In genomic region chr10:124349993-124350280, GRCh38 we compare ENCODE assay signal across 15 cellular contexts.
A peak's percentile ranks its signal among the peaks of the same experiment; 100 is the strongest.
DNase-seq lines count a peak whose midpoint lies in the region; ATAC-seq and TF ChIP-seq lines count a peak whose summit lies in the region.
"Had no signal": no experiment of that assay in that cellular context is flagged by ENCODE, and none has a peak within 500 bp of the region (broad histone marks: within the 10 kb centered on the region; RNA-seq: fewer than 3 reads in every experiment).

No MANE protein-coding gene starts in this region.

- H3K36me3 ChIP-seq in GM23338 (ENCODE audit: insufficient read depth) (no peaks in the 10 kb centered on the region), spleen (no peaks in the 10 kb centered on the region), left ventricle myocardium inferior (no peaks in the 10 kb centered on the region)
- H3K36me3 ChIP-seq in naive thymus-derived CD4-positive, alpha-beta T cell (ENCODE audit: control insufficient read depth in 2 of 3, insufficient read depth in 3 of 3, low read length in 3 of 3), result no peaks in the 10 kb centered on the region
- H3K36me3 ChIP-seq: HAP-1 had no signal

- POLR2A ChIA-PET in WTC11 (lab: Charles Lee), result no interaction called here
- POLR2A ChIA-PET in naive thymus-derived CD4-positive, alpha-beta T cell (lab: Charles Lee), result no interaction called here

- peaks cover 13% of the 10 kb centered on the region for H3K4me1 Mint-ChIP-seq in GM23338
- peaks cover 10% of the 10 kb centered on the region for H3K4me1 Mint-ChIP-seq in WTC11
- peaks cover 0 to 10% (median 10%) of the 10 kb centered on the region in 7 donors for H3K4me1 Mint-ChIP-seq in naive thymus-derived CD4-positive, alpha-beta T cell

- H3K4me3 ChIP-seq in GM23338, result no peak overlapping the region
- no peak overlapping the region for H3K4me3 ChIP-seq in coronary artery
- H3K4me3 ChIP-seq in spleen, result no peak overlapping the region
- H3K4me3 ChIP-seq in left ventricle myocardium inferior, result no peak overlapping the region
- no peak overlapping the region for H3K4me3 ChIP-seq in naive thymus-derived CD4-positive, alpha-beta T cell (ENCODE audit: low read length)
- H3K4me3 ChIP-seq: HAP-1 had no signal

- peak; percentile 13; the same call in 1 of the 3 replicates for ATAC-seq in GM23338
- ATAC-seq in WTC11, result peak; percentile 31; the same call in 1 of the 2 replicates
- no peak for ATAC-seq in naive thymus-derived CD4-positive, alpha-beta T cell

- peaks cover 17% of the 10 kb centered on the region for H3K27me3 Mint-ChIP-seq in GM23338 (ENCODE audit: insufficient read depth, low read depth, poor library complexity)
- H3K27me3 Mint-ChIP-seq in WTC11 (ENCODE audit: low read depth), result no peaks in the 10 kb centered on the region; the same call in none of the 2 replicates
- H3K27me3 Mint-ChIP-seq in naive thymus-derived CD4-positive, alpha-beta T cell, result no peaks in the 10 kb centered on the region

- H3F3A ChIP-seq in GM23338 (replicated peaks; ENCODE audit: low read depth), result no peaks in the 10 kb centered on the region

- H3K27me3 ChIP-seq in GM23338 (ENCODE audit: insufficient read depth) (no peaks in the 10 kb centered on the region), spleen (replicated peaks in 1 of 7) (no peaks in the 10 kb centered on the region), left ventricle myocardium inferior (ENCODE audit: low read depth) (peaks cover 12% of the 10 kb centered on the region)
- no peaks in the 10 kb centered on the region for H3K27me3 ChIP-seq in naive thymus-derived CD4-positive, alpha-beta T cell (ENCODE audit: control insufficient read depth in 2 of 2, insufficient read depth in 2 of 2, low read length in 2 of 2)

- no peaks in the 10 kb centered on the region for H3K79me2 ChIP-seq in GM23338 (replicated peaks; ENCODE audit: insufficient read depth)

- TF ChIP-seq CTCF in GM23338 (conservative IDR thresholded peaks at IDR 0.05; ENCODE audit: low read depth in 2 of 2) (no peak), WTC11 (IDR thresholded peaks at IDR 0.05) (no peak), coronary artery (IDR thresholded peaks at IDR 0.05) (no peak), spleen (IDR thresholded peaks at IDR 0.05 in 8 of 11, conservative IDR thresholded peaks at IDR 0.05 in 3 of 11) (no peak), left ventricle myocardium inferior (IDR thresholded peaks at IDR 0.05; ENCODE audit: borderline replicate concordance) (no peak)

- H2AFZ ChIP-seq in GM23338, result no peak overlapping the region

- peaks cover 2% of the 10 kb centered on the region; the same call in 1 of the 2 replicates for H3K4me1 ChIP-seq in GM23338 (ENCODE audit: insufficient read depth)
- H3K4me1 ChIP-seq in spleen, result peaks cover 0 to 11% (median 5%) of the 10 kb centered on the region in 6 donors
- H3K4me1 ChIP-seq in left ventricle myocardium inferior, result peaks cover 6% of the 10 kb centered on the region
- H3K4me1 ChIP-seq in naive thymus-derived CD4-positive, alpha-beta T cell (ENCODE audit: control insufficient read depth in 2 of 2, insufficient read depth in 2 of 2, low read length in 2 of 2), result no peaks in the 10 kb centered on the region
- H3K4me1 ChIP-seq: HAP-1 had no signal

- H3K36me3 Mint-ChIP-seq in GM23338 (ENCODE audit: low read depth), result no peaks in the 10 kb centered on the region
- no peaks in the 10 kb centered on the region for H3K36me3 Mint-ChIP-seq in WTC11
- no peaks in the 10 kb centered on the region for H3K36me3 Mint-ChIP-seq in naive thymus-derived CD4-positive, alpha-beta T cell
- H3K36me3 Mint-ChIP-seq: CD4-positive, alpha-beta memory T cell had no signal

- no peak overlapping the region for H3K4me3 Mint-ChIP-seq in GM23338
- H3K4me3 Mint-ChIP-seq in WTC11, result no peak overlapping the region
- H3K4me3 Mint-ChIP-seq in naive thymus-derived CD4-positive, alpha-beta T cell, result no peak overlapping the region
- H3K4me3 Mint-ChIP-seq: CD4-positive, alpha-beta memory T cell; HFFc6 had no signal

- no peaks in the 10 kb centered on the region for H3K9me2 ChIP-seq in GM23338 (ENCODE audit: insufficient read depth)

- H3K27ac ChIP-seq in GM23338 (ENCODE audit: low read depth) (no peak overlapping the region), coronary artery (no peak overlapping the region), spleen (no peak overlapping the region), left ventricle myocardium inferior (replicated peaks) (no peak overlapping the region)
- H3K27ac ChIP-seq in naive thymus-derived CD4-positive, alpha-beta T cell (ENCODE audit: low read depth, low read length), result no peak overlapping the region

- 79 to 95% (median 88%) methylated on average over 5 of the region's 5 CpGs for WGBS in spleen, 5 donors

- H3K27ac Mint-ChIP-seq in GM23338 (peak overlapping the region; percentile 12; the same call in 1 of the 2 replicates), WTC11 (no peak overlapping the region)
- no peak overlapping the region for H3K27ac Mint-ChIP-seq in naive thymus-derived CD4-positive, alpha-beta T cell
- H3K27ac Mint-ChIP-seq: HFFc6 had no signal

- H3K9me3 ChIP-seq in spleen (no peaks in the 10 kb centered on the region), left ventricle myocardium inferior (replicated peaks) (no peaks in the 10 kb centered on the region)
- no peaks in the 10 kb centered on the region for H3K9me3 ChIP-seq in naive thymus-derived CD4-positive, alpha-beta T cell (ENCODE audit: control insufficient read depth in 2 of 3, low read length in 3 of 3)
- H3K9me3 ChIP-seq: Caco-2, HAP-1 had no signal

- no peak for TF ChIP-seq POLR2A in spleen (IDR thresholded peaks at IDR 0.05)

- intact Hi-C loops in spleen (cut with DNase I; ENCODE audit: low total_unique reads) (no loop called here), left ventricle myocardium inferior (cut with micrococcal nuclease) (no loop called here)
- intact Hi-C loops in naive thymus-derived CD4-positive, alpha-beta T cell (cut with micrococcal nuclease), result loop anchor here in 1 of 2 donors (10.0 kb wide), 1 partner anchor 125 kb away; no protein-coding TSS in a partner anchor

- DNase-seq in GM23338 (ENCODE audit: low spot score), result no peak
- DNase-seq in WTC11 (ENCODE audit: low spot score), result no peak
- peak; percentile 58 for DNase-seq in coronary artery (ENCODE audit: low spot score)
- peak; percentile 52 for DNase-seq in spleen
- DNase-seq in DMS153 (lab: John Stamatoyannopoulos, UW), result no peak
- DNase-seq in left ventricle myocardium inferior, result no peak
- no peak for DNase-seq in naive thymus-derived CD4-positive, alpha-beta T cell
- DNase-seq: CD4-positive, alpha-beta memory T cell; DMS79; EL; GF-D8; GOT3; HFFc6 had no signal

- CTCF ChIA-PET in WTC11 (lab: Charles Lee), result interaction anchor here (1.8 to 2.9 kb wide), 2 partner anchors 39 to 355 kb away, joined by 10 to 30 read pairs; no protein-coding TSS in a partner anchor
- CTCF ChIA-PET in naive thymus-derived CD4-positive, alpha-beta T cell (lab: Charles Lee), result no interaction called here

- H3K9me3 Mint-ChIP-seq in GM23338 (no peaks in the 10 kb centered on the region), WTC11 (no peaks in the 10 kb centered on the region)
- H3K9me3 Mint-ChIP-seq in naive thymus-derived CD4-positive, alpha-beta T cell, result no peaks in the 10 kb centered on the region
- H3K9me3 Mint-ChIP-seq: HFFc6 had no signal

- no peaks in the 10 kb centered on the region for H4K20me1 ChIP-seq in GM23338 (replicated peaks; ENCODE audit: insufficient read depth)

- H3K4me2 ChIP-seq in GM23338, result no peak overlapping the region

TF ChIP-seq in GM23338, 12 proteins besides CTCF, POLR2A, EP300 and RAD21 (continues in another document):
- no peak for TF ChIP-seq EZH2phosphoT487 (IDR thresholded peaks at IDR 0.05; ENCODE audit: unreplicated experiment)
- no peak for TF ChIP-seq JUNB (IDR thresholded peaks at IDR 0.05; ENCODE audit: unreplicated experiment)
- TF ChIP-seq ZNF331 (CRISPR knock-in tag; IDR thresholded peaks at IDR 0.05; ENCODE audit: low read depth), result no peak

TF ChIP-seq in WTC11, 78 proteins besides CTCF, POLR2A, EP300 and RAD21:
- TF ChIP-seq, protein P1, sequence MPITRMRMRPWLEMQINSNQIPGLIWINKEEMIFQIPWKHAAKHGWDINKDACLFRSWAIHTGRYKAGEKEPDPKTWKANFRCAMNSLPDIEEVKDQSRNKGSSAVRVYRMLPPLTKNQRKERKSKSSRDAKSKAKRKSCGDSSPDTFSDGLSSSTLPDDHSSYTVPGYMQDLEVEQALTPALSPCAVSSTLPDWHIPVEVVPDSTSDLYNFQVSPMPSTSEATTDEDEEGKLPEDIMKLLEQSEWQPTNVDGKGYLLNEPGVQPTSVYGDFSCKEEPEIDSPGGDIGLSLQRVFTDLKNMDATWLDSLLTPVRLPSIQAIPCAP (CRISPR knock-in tag; IDR thresholded peaks at IDR 0.05), result no peak
- TF ChIP-seq TCF7 (CRISPR knock-in tag; IDR thresholded peaks at IDR 0.05; ENCODE audit: low read depth) (no peak), ZNF396 (CRISPR knock-in tag; IDR thresholded peaks at IDR 0.05; ENCODE audit: borderline replicate concordance) (no peak), ZNF512 (CRISPR knock-in tag; IDR thresholded peaks at IDR 0.05; ENCODE audit: borderline replicate concordance) (no peak), SP1 (CRISPR knock-in tag; conservative IDR thresholded peaks at IDR 0.05) (no peak), USF2 (CRISPR knock-in tag; IDR thresholded peaks at IDR 0.05) (no peak), ETV6 (CRISPR knock-in tag; IDR thresholded peaks at IDR 0.05) (no peak)
- TF ChIP-seq, protein P2, sequence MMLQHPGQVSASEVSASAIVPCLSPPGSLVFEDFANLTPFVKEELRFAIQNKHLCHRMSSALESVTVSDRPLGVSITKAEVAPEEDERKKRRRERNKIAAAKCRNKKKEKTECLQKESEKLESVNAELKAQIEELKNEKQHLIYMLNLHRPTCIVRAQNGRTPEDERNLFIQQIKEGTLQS (CRISPR knock-in tag; conservative IDR thresholded peaks at IDR 0.05), result no peak

Comparison
In these comparisons a context has a peak if more than half of its experiments do, and no peak if none do; other contexts are left out.
1. DNase-seq: peak in coronary artery (single experiment) and spleen (single experiment); none in GM23338 (single experiment), WTC11 (single experiment), DMS153 (single experiment), left ventricle myocardium inferior (single experiment) and naive thymus-derived CD4-positive, alpha-beta T cell (0 of 9).